Comparison of ENCODE assay signal across 12 cellular contexts in genomic region chr12:110802489-110802888, GRCh38. TPM values are rescaled to one million over a fixed set of nuclear protein-coding genes. Genes with fewer than 3 reads are reported as not detected.
"Had no signal": no experiment of that assay in that cellular context is flagged by ENCODE, and none has a peak within 500 bp of the region (broad histone marks: within the 10 kb centered on the region; RNA-seq: fewer than 3 reads in every experiment).

No MANE protein-coding gene starts in this region.

- FAIRE-seq: H1, H54 had no signal

- ATAC-seq: GM23338, HCT116 had no signal

- H3K4me2 ChIP-seq: GM23338 had no signal

- H2AFZ ChIP-seq: GM23248, GM23338 had no signal

- H3K4me3 ChIP-seq: GM23248, GM23338, HAP-1 had no signal

- H3K36me3 ChIP-seq: HAP-1 had no signal

- DNase-seq: GM23248, GOT3, H7, H9, HCEC 1CT, HFFc6 had no signal

- H3K4me1 ChIP-seq: HAP-1 had no signal

- H3K9ac ChIP-seq: GM23248 had no signal

- H3K27ac ChIP-seq: GM23248 had no signal

RNA-seq across cellular contexts. Expression of gene CCDC63, which starts 44.3 kb away (rescaled TPM):
- total RNA-seq: GM23248, GM23338, H4, HFFc6 had no signal
- polyA plus RNA-seq: GM23248 had no signal
